ENCODE assay signal across 27 cellular contexts in the genomic region with DNA sequence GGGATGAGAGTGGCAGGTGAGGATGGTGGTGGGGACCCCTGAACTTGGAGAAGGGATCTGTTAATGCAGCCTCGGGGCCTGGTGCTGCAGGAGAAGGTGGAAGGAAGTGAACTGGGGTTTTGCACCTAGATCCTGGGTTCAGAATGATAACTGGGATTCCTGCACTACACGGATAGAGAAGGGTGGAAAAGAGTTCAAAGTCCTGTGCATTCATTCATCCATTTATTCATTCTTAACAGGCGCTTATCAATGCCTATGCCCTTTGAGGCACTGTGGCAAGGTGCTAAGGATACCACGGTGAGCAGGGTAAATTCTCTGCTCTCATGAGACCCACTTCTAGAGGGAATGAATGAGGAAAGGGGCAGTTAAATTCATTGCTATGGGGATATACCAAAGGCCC. TPM values are rescaled to one million over a fixed set of nuclear protein-coding genes. Genes with fewer than 3 reads are reported as not detected.
DNase-seq lines count a peak whose midpoint lies in the region; TF ChIP-seq lines count a peak whose summit lies in the region.
"Had no signal": no experiment of that assay in that cellular context is flagged by ENCODE, and none has a peak within 500 bp of the region (broad histone marks: within the 10 kb centered on the region; RNA-seq: fewer than 3 reads in every experiment).

No MANE protein-coding gene starts in this region.

- peak overlapping the region; percentile 45 for H4K8ac ChIP-seq in mesenchymal stem cell (ENCODE audit: low read length)

- H3K4me1 ChIP-seq in Loucy (ENCODE audit: insufficient read depth, low read length, poor library complexity, severe bottlenecking) (peaks cover 31% of the 10 kb centered on the region), mammary epithelial cell (ENCODE audit: insufficient read depth, low read length) (peaks cover 28% of the 10 kb centered on the region), mesenchymal stem cell (ENCODE audit: control insufficient read depth, insufficient read depth, low read depth, low read length) (peaks cover 25% of the 10 kb centered on the region), tibial artery (peaks cover 0 to 60% (median 39%) of the 10 kb centered on the region in 4 donors)

- H2AK5ac ChIP-seq in mesenchymal stem cell (ENCODE audit: low read length, severe bottlenecking), result peak overlapping the region; percentile 3

- WGBS in mammary epithelial cell (ENCODE audit: low coverage, missing lambda C conversion rate), result 94% methylated on average over 4 of the region's 4 CpGs
- 89% methylated on average over 4 of the region's 4 CpGs for WGBS in mesenchymal stem cell

- peak overlapping the region in 1 of 2 experiments; percentile 63 for H3K4ac ChIP-seq in mesenchymal stem cell (ENCODE audit: low read depth in 1 of 2, low read length in 2 of 2)

- no peak overlapping the region for H2BK5ac ChIP-seq in mesenchymal stem cell (ENCODE audit: low read depth, low read length, poor library complexity, severe bottlenecking)

- H3K18ac ChIP-seq in mesenchymal stem cell (ENCODE audit: low read depth in 1 of 2, low read length in 2 of 2), result peak overlapping the region; percentile 74 to 82

- H3K4me2 ChIP-seq in Loucy (ENCODE audit: low read depth, low read length, poor library complexity, severe bottlenecking) (peak overlapping the region; percentile 45), mammary epithelial cell (ENCODE audit: insufficient read depth, low read depth, low read length) (peak overlapping the region; percentile 50), mesenchymal stem cell (ENCODE audit: low read length, poor library complexity, severe bottlenecking) (no peak overlapping the region)

- DNase-seq in mammary epithelial cell (no peak), mesenchymal stem cell (no peak), tibial artery (no peak), DMS 273 (lab: John Stamatoyannopoulos, UW; ENCODE audit: unreplicated experiment) (no peak), KG1 (lab: John Stamatoyannopoulos, UW) (no peak), NCI-H2196 treated with DMSO at 0.1 percent for 48 hours (lab: John Stamatoyannopoulos, UW; ENCODE audit: unreplicated experiment) (no peak)
- DNase-seq: activated CD4-positive, CD25-positive, alpha-beta regulatory T cell treated with anti-CD3 and anti-CD28 coated beads, Interleukin-2, amount 50 U/mL, for 72 hours; activated CD8-positive, alpha-beta memory T cell treated with anti-CD3 and anti-CD28 coated beads for 24 hours; activated naive CD4-positive, alpha-beta T cell treated with anti-CD3 and anti-CD28 coated beads, Interleukin-2, amount 10 ng/mL, durations not matched to agents 7 days and 5 days; activated T-cell treated with anti-CD3 and anti-CD28 coated beads, Interleukin-2, amount 50 U/mL, for 72 hours; anterior cingulate cortex; CD8-positive, alpha-beta T cell; DMS79; Kasumi-1; naive thymus-derived CD4-positive, alpha-beta T cell; NCI-H1092; NCI-H1930; NCI-H2227 treated with DMSO at 0.1 percent for 48 hours; NCI-H774; pancreas; right cardiac atrium; SIG-M5; stimulated activated CD8-positive, alpha-beta memory T cell treated with anti-CD3 and anti-CD28 coated beads, Interleukin-4, amount 100 ng/mL, for 48 hours; T-cell had no signal

- H2BK120ac ChIP-seq in mesenchymal stem cell (ENCODE audit: low read depth, low read length), result no peak overlapping the region

- H4K20me1 ChIP-seq in Loucy (ENCODE audit: insufficient read depth, low read length, poor library complexity, severe bottlenecking) (no peaks in the 10 kb centered on the region), mammary epithelial cell (ENCODE audit: insufficient read depth, low read length) (no peaks in the 10 kb centered on the region)

- H2AFZ ChIP-seq in Loucy (ENCODE audit: low read length), result no peak overlapping the region
- H2AFZ ChIP-seq in mammary epithelial cell (ENCODE audit: low read depth, low read length), result no peak overlapping the region
- H2AFZ ChIP-seq in mesenchymal stem cell (ENCODE audit: low read depth, low read length), result no peak overlapping the region

- no peak overlapping the region for H3K4me3 ChIP-seq in Loucy (ENCODE audit: low read length, poor library complexity, severe bottlenecking)
- H3K4me3 ChIP-seq in mammary epithelial cell (replicated peaks in 1 of 3; ENCODE audit: insufficient read depth in 1 of 3, low read depth in 2 of 3, low read length in 3 of 3), result no peak overlapping the region
- H3K4me3 ChIP-seq in mesenchymal stem cell (ENCODE audit: insufficient read depth in 1 of 2, low read depth in 1 of 2, low read length in 2 of 2), result no peak overlapping the region
- H3K4me3 ChIP-seq in tibial artery, result no peak overlapping the region
- H3K4me3 ChIP-seq: gastroesophageal sphincter, GM12878, pancreas had no signal

- H3F3A ChIP-seq in Loucy (ENCODE audit: low read depth), result no peaks in the 10 kb centered on the region

- H3K79me2 ChIP-seq in Loucy (ENCODE audit: insufficient read depth, low read length) (peaks cover 69% of the 10 kb centered on the region), mammary epithelial cell (ENCODE audit: insufficient read depth, low read length) (peaks cover 78% of the 10 kb centered on the region)

- H2BK15ac ChIP-seq in mesenchymal stem cell (ENCODE audit: low read depth, poor library complexity, severe bottlenecking), result no peak overlapping the region

- in situ Hi-C loops in mammary epithelial cell (cut with MboI; ENCODE audit: low sequenced_read_pairs in 2 of 2), result no loop called here

- no peak overlapping the region for H3K14ac ChIP-seq in mesenchymal stem cell (ENCODE audit: low read length in 2 of 2)

- peaks cover 26% of the 10 kb centered on the region for H3K79me1 ChIP-seq in mesenchymal stem cell (replicated peaks; ENCODE audit: low read length, poor library complexity, severe bottlenecking)

- no TSS peak for BruUV-seq in mammary epithelial cell (replicated peaks; lab: Mats Ljungman, UMichigan)

- H3K9me2 ChIP-seq in Loucy (replicated peaks; ENCODE audit: low read depth, low read length), result no peaks in the 10 kb centered on the region

- no peak for TF ChIP-seq CTCF in Loucy (conservative IDR thresholded peaks at IDR 0.05; ENCODE audit: low read length)
- no peak for TF ChIP-seq CTCF in mammary epithelial cell (conservative IDR thresholded peaks at IDR 0.05 in 1 of 2, IDR thresholded peaks at IDR 0.05 in 1 of 2; ENCODE audit: extremely low read depth in 1 of 2, insufficient read depth in 1 of 2, low read depth in 1 of 2, low read length in 2 of 2)
- no peak for TF ChIP-seq CTCF in tibial artery (IDR thresholded peaks at IDR 0.05)

- intact Hi-C loops in mammary epithelial cell (cut with micrococcal nuclease) (no loop called here), tibial artery (cut with DNase I; ENCODE audit: low total_unique reads) (no loop called here)

- dilution Hi-C loops in mammary epithelial cell (cut with HindIII; ENCODE audit: low sequenced_read_pairs), result no loop called here

- H4K91ac ChIP-seq in mesenchymal stem cell (ENCODE audit: low read length), result no peak overlapping the region

- peak overlapping the region in 1 of 2 experiments; percentile 63 for H3K23ac ChIP-seq in mesenchymal stem cell (ENCODE audit: low read length in 2 of 2)

- no peaks in the 10 kb centered on the region for H3K27me3 ChIP-seq in Loucy (ENCODE audit: insufficient read depth, low read length, poor library complexity, severe bottlenecking)
- no peaks in the 10 kb centered on the region for H3K27me3 ChIP-seq in mammary epithelial cell (ENCODE audit: insufficient read depth, low read length)
- peaks cover 0 to 10% of the 10 kb centered on the region in 2 experiments for H3K27me3 ChIP-seq in mesenchymal stem cell (ENCODE audit: control insufficient read depth in 1 of 2, insufficient read depth in 1 of 2, low read length in 2 of 2)
- no peaks in the 10 kb centered on the region for H3K27me3 ChIP-seq in tibial artery
- H3K27me3 ChIP-seq: gastroesophageal sphincter, pancreas had no signal

- CTCF ChIA-PET in mammary epithelial cell (lab: Charles Lee; ENCODE audit: low non-redundant PET), result no interaction called here

- H3K36me3 ChIP-seq in Loucy (ENCODE audit: insufficient read depth, low read length) (no peaks in the 10 kb centered on the region), mammary epithelial cell (ENCODE audit: insufficient read depth, low read length) (no peaks in the 10 kb centered on the region), mesenchymal stem cell (ENCODE audit: control insufficient read depth in 1 of 2, insufficient read depth in 2 of 2, low read depth in 1 of 2, low read length in 2 of 2) (peaks cover 0 to 6% of the 10 kb centered on the region in 2 experiments), tibial artery (no peaks in the 10 kb centered on the region)
- H3K36me3 ChIP-seq: gastroesophageal sphincter, pancreas had no signal

- H3K27ac ChIP-seq in mammary epithelial cell (ENCODE audit: insufficient read depth, low read depth, low read length) (peak overlapping the region; percentile 91), mesenchymal stem cell (ENCODE audit: low read length, poor library complexity, severe bottlenecking) (no peak overlapping the region), tibial artery (peak overlapping the region; percentile 68 to 73)
- H3K27ac ChIP-seq: pancreas had no signal

- H3K9ac ChIP-seq in Loucy (ENCODE audit: low read depth, low read length, poor library complexity, severe bottlenecking) (no peak overlapping the region), mammary epithelial cell (ENCODE audit: insufficient read depth, low read length) (peak overlapping the region; percentile 39), mesenchymal stem cell (ENCODE audit: low read length) (no peak overlapping the region)

- H3K9me3 ChIP-seq in Loucy (ENCODE audit: insufficient read depth, low read depth, low read length), result no peaks in the 10 kb centered on the region
- H3K9me3 ChIP-seq in mammary epithelial cell (replicated peaks; ENCODE audit: insufficient read depth, low read length), result no peaks in the 10 kb centered on the region
- no peaks in the 10 kb centered on the region for H3K9me3 ChIP-seq in mesenchymal stem cell (ENCODE audit: control insufficient read depth, low read length)
- no peaks in the 10 kb centered on the region for H3K9me3 ChIP-seq in tibial artery
- H3K9me3 ChIP-seq: gastroesophageal sphincter, pancreas had no signal

- peak overlapping the region in 1 of 2 experiments; percentile 70 for H2BK12ac ChIP-seq in mesenchymal stem cell (ENCODE audit: low read length in 2 of 2)

RNA-seq across cellular contexts. Expression of a gene that starts 41.7 kb away (rescaled TPM):
- total RNA-seq in mammary epithelial cell, result 100 to 1,000 TPM in 1 of 2 donors, 10 to 100 TPM in 1; 27.7 to 109 TPM
- polyA plus RNA-seq in mammary epithelial cell, result 48.8 TPM
- 103 TPM for polyA minus RNA-seq in mammary epithelial cell
- polyA plus RNA-seq in mesenchymal stem cell (2013, experiment 1 of 2), result 14.6 TPM
- polyA plus RNA-seq in mesenchymal stem cell (2013, experiment 2 of 2), result 13.8 TPM
